23 cellular contexts compared by ENCODE assay signal in the genomic region with DNA sequence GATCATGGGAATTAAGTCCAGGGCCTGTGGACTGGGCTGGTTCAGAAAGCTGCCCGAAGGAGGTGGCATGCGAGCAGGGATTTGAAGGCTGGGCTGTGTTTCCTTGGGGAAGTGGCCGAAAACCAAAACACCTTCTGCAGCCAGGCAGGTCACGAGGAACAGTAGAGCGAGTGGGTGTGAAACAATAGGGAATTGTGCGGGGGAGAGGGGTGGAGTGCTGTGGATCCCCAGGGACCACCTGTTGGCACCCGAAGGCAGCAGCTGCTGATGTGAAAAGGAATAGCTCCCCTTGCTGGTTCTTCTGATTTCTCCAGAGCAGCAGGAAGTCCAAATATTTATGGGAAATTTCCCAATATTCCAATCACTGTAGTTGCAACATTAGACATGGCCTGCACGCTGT.
"Had no signal": no experiment of that assay in that cellular context is flagged by ENCODE, and none has a peak within 500 bp of the region (broad histone marks: within the 10 kb centered on the region; RNA-seq: fewer than 3 reads in every experiment).

No MANE protein-coding gene starts in this region.

- H3K4me1 Mint-ChIP-seq: activated naive CD8-positive, alpha-beta T cell treated with anti-CD3 and anti-CD28 coated beads for 36 hours had no signal

- H3K27ac ChIP-seq: breast epithelium, coronary artery, esophagus squamous epithelium, neutrophil, ovary, prostate gland, suprapubic skin, tibial nerve had no signal

- H3K27me3 ChIP-seq: breast epithelium, gastroesophageal sphincter, neutrophil, ovary, suprapubic skin, tibial nerve had no signal

- H3K4me1 ChIP-seq: breast epithelium, esophagus squamous epithelium, prostate gland, suprapubic skin had no signal

- DNase-seq: activated CD4-positive, alpha-beta T cell treated with anti-CD3 and anti-CD28 coated beads for 4 hours; activated CD4-positive, alpha-beta T cell treated with anti-CD3 and anti-CD28 coated beads, Interleukin-2, amount 50 U/mL, for 48 hours; activated CD4-positive, CD25-positive, alpha-beta regulatory T cell; activated CD8-positive, alpha-beta memory T cell treated with anti-CD3 and anti-CD28 coated beads, Interleukin-2, amount 50 U/mL, for 48 hours; activated naive CD4-positive, alpha-beta T cell treated with Interleukin-2 at 50 U/mL for 16 hours; activated naive CD8-positive, alpha-beta T cell treated with anti-CD3 and anti-CD28 coated beads for 36 hours; activated T-cell treated with anti-CD3 and anti-CD28 coated beads, Interleukin-2, amount 50 U/mL, for 4 hours; esophagus squamous epithelium; hypothalamus; midbrain; ovary; stimulated activated CD4-positive, alpha-beta T cell treated with anti-CD3 and anti-CD28 coated beads, Interleukin-12 subunit alpha, Interleukin-12 subunit beta, amount 100 ng/mL, for 4 hours; stimulated activated CD4-positive, alpha-beta T cell treated with anti-CD3 and anti-CD28 coated beads, Interleukin-4, amount 100 ng/mL, for 4 hours; stimulated activated naive CD8-positive, alpha-beta T cell treated with anti-CD3 and anti-CD28 coated beads, Interleukin-15, amount 100 ng/mL, for 72 hours; T1000 had no signal

- H3K4me3 Mint-ChIP-seq: activated naive CD8-positive, alpha-beta T cell treated with anti-CD3 and anti-CD28 coated beads for 36 hours; activated T-cell treated with anti-CD3 and anti-CD28 coated beads, Interleukin-2, amount 50 U/mL, for 4 hours; natural killer cell treated with Interleukin-12 subunit alpha and Interleukin-12 subunit beta and Interleukin-15 and Interleukin-18, amount 100 ng/mL, for 72 hours; stimulated activated naive CD8-positive, alpha-beta T cell treated with anti-CD3 and anti-CD28 coated beads, Interleukin-15, amount 100 ng/mL, for 72 hours had no signal

- ATAC-seq: activated T-cell treated with anti-CD3 and anti-CD28 coated beads, Interleukin-2, amount 50 U/mL, for 4 hours; gastroesophageal sphincter had no signal

- H3K9me3 Mint-ChIP-seq: activated naive CD8-positive, alpha-beta T cell treated with anti-CD3 and anti-CD28 coated beads for 36 hours; activated T-cell treated with anti-CD3 and anti-CD28 coated beads, Interleukin-2, amount 50 U/mL, for 4 hours; natural killer cell treated with Interleukin-12 subunit alpha and Interleukin-12 subunit beta and Interleukin-15 and Interleukin-18, amount 100 ng/mL, for 72 hours; stimulated activated naive CD8-positive, alpha-beta T cell treated with anti-CD3 and anti-CD28 coated beads, Interleukin-15, amount 100 ng/mL, for 72 hours had no signal

- H3K36me3 Mint-ChIP-seq: activated naive CD8-positive, alpha-beta T cell treated with anti-CD3 and anti-CD28 coated beads for 36 hours; natural killer cell treated with Interleukin-12 subunit alpha and Interleukin-12 subunit beta and Interleukin-15 and Interleukin-18, amount 100 ng/mL, for 72 hours had no signal

- H3K9me3 ChIP-seq: breast epithelium, esophagus squamous epithelium, gastroesophageal sphincter, neutrophil, ovary, prostate gland, suprapubic skin, tibial nerve had no signal

- H3K27me3 Mint-ChIP-seq: activated naive CD8-positive, alpha-beta T cell treated with anti-CD3 and anti-CD28 coated beads for 36 hours; stimulated activated naive CD8-positive, alpha-beta T cell treated with anti-CD3 and anti-CD28 coated beads, Interleukin-15, amount 100 ng/mL, for 72 hours had no signal

- H3K27ac Mint-ChIP-seq: activated naive CD8-positive, alpha-beta T cell treated with anti-CD3 and anti-CD28 coated beads for 36 hours; natural killer cell treated with Interleukin-12 subunit alpha and Interleukin-12 subunit beta and Interleukin-15 and Interleukin-18, amount 100 ng/mL, for 72 hours; stimulated activated naive CD8-positive, alpha-beta T cell treated with anti-CD3 and anti-CD28 coated beads, Interleukin-15, amount 100 ng/mL, for 72 hours had no signal

- H3K4me3 ChIP-seq: breast epithelium, coronary artery, esophagus squamous epithelium, gastroesophageal sphincter, ovary, prostate gland, suprapubic skin, tibial nerve had no signal

- H3K36me3 ChIP-seq: breast epithelium, esophagus squamous epithelium, ovary, prostate gland had no signal
